21 cellular contexts compared by ENCODE assay signal in genomic region chr19:44816301-44816700, GRCh38. TPM values are rescaled to one million over a fixed set of nuclear protein-coding genes. Genes with fewer than 3 reads are reported as not detected.
"Had no signal": no experiment of that assay in that cellular context is flagged by ENCODE, and none has a peak within 500 bp of the region (broad histone marks: within the 10 kb centered on the region; RNA-seq: fewer than 3 reads in every experiment).

No MANE protein-coding gene starts in this region.

- H3K4me3 ChIP-seq: adrenal gland, ascending aorta, heart right ventricle, tibial artery had no signal

- H3K36me3 ChIP-seq: brain microvascular endothelial cell had no signal

- H3K27ac ChIP-seq: adrenal gland, brain microvascular endothelial cell, heart right ventricle, tibial artery had no signal

- ATAC-seq: activated T-cell treated with anti-CD3 and anti-CD28 coated beads, Interleukin-2, amount 50 U/mL, for 4 hours; heart right ventricle; left colon had no signal

- H3K27me3 ChIP-seq: adrenal gland, ascending aorta, brain microvascular endothelial cell, heart right ventricle, tibial artery had no signal

- H3K9me3 ChIP-seq: adrenal gland, ascending aorta, heart right ventricle, tibial artery had no signal

- DNase-seq: activated CD4-positive, alpha-beta T cell treated with anti-CD3 and anti-CD28 coated beads for 4 hours; activated CD4-positive, alpha-beta T cell treated with anti-CD3 and anti-CD28 coated beads, Interleukin-2, amount 50 U/mL, for 48 hours; activated CD4-positive, CD25-positive, alpha-beta regulatory T cell; activated CD8-positive, alpha-beta memory T cell treated with anti-CD3 and anti-CD28 coated beads, Interleukin-2, amount 50 U/mL, for 48 hours; activated naive CD4-positive, alpha-beta T cell; activated T-cell treated with anti-CD3 and anti-CD28 coated beads, Interleukin-2, amount 50 U/mL, for 4 hours; adrenal gland; brain microvascular endothelial cell; caudate nucleus; effector CD4-positive, alpha-beta T cell; heart right ventricle; left colon; stimulated activated CD4-positive, alpha-beta T cell treated with anti-CD3 and anti-CD28 coated beads, Interleukin-4, amount 100 ng/mL, for 24 hours; stimulated activated naive CD4-positive, alpha-beta T cell treated with Interleukin-2 at 50 U/mL for 16 hours; tibial artery had no signal

RNA-seq across cellular contexts. Expression of gene BCAM, which starts 7.4 kb away (rescaled TPM):
- total RNA-seq: activated CD8-positive, alpha-beta memory T cell treated with anti-CD3 and anti-CD28 coated beads for 36 hours; activated T-helper 2 cell treated with anti-CD3 and anti-CD28 coated beads, Interferon-gamma antibody, Interleukin-2, Interleukin-4, amounts not matched to agents 10 μg/mL and 5 μg/mL and 100 μg/mL, durations not matched to agents 14 hours and 24 hours and 36 hours had no signal

RNA-seq across cellular contexts. Expression of gene CBLC, which starts 38.6 kb away (rescaled TPM):
- total RNA-seq: activated CD8-positive, alpha-beta memory T cell treated with anti-CD3 and anti-CD28 coated beads for 36 hours; activated T-helper 2 cell treated with anti-CD3 and anti-CD28 coated beads, Interferon-gamma antibody, Interleukin-2, Interleukin-4, amounts not matched to agents 10 μg/mL and 5 μg/mL and 100 μg/mL, durations not matched to agents 14 hours and 24 hours and 36 hours; ascending aorta; neural crest cell; posterior vena cava; subcutaneous adipose tissue had no signal
- polyA plus RNA-seq: heart right ventricle had no signal
